ENCODE assay signal across 1 cellular context in the genomic region with DNA sequence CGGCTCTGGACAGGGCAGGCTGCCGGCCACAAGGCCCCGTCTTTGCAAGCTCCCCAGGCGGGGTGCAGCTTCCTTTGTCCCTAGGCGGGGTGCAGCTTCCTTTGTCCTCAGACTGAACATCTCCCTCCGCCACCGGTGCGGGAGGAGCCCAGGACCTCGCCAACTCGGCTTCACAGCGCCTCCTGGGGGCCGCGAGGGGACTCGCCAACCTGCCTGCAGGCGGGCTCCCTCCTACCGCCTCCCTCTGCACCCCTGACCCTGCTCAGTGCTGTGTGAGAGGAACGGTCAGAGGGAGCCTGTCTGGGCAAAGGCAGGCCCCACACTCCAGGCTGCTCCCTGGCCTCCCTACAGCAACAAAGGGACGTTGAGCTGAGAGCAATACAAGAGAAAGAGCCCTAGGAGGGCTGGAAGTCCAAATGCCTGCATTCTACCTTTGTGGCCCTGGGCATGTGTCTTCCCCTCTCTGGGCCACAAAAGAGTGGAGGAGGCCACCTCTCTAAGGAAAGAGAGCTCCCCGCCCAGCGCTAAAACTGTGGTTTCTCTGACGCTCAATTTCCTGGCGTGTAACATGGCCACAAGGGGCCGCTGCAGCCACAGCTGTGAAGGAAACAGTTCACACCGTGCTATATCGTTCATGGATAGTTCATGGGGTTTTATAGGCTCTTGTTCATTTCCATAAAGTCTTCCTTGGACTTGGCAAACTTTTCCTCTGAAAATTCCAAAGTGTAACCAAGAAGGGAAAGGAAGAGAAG.
A peak's percentile ranks its signal among the peaks of the same experiment; 100 is the strongest.
TF ChIP-seq lines count a peak whose summit lies in the region.

No MANE protein-coding gene starts in this region.

TF ChIP-seq in HepG2, 621 proteins besides CTCF, POLR2A, EP300 and RAD21 (continued from another document and continues in another):
- TF ChIP-seq KDM3A (CRISPR knock-in tag; IDR thresholded peaks at IDR 0.05; ENCODE audit: low read depth), result peak; percentile 89; the same call in 1 of the 2 replicates
- TF ChIP-seq MYNN (CRISPR knock-in tag; IDR thresholded peaks at IDR 0.05; ENCODE audit: low read depth), result no peak
- TF ChIP-seq, protein P1, sequence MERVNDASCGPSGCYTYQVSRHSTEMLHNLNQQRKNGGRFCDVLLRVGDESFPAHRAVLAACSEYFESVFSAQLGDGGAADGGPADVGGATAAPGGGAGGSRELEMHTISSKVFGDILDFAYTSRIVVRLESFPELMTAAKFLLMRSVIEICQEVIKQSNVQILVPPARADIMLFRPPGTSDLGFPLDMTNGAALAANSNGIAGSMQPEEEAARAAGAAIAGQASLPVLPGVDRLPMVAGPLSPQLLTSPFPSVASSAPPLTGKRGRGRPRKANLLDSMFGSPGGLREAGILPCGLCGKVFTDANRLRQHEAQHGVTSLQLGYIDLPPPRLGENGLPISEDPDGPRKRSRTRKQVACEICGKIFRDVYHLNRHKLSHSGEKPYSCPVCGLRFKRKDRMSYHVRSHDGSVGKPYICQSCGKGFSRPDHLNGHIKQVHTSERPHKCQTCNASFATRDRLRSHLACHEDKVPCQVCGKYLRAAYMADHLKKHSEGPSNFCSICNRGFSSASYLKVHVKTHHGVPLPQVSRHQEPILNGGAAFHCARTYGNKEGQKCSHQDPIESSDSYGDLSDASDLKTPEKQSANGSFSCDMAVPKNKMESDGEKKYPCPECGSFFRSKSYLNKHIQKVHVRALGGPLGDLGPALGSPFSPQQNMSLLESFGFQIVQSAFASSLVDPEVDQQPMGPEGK (CRISPR knock-in tag; IDR thresholded peaks at IDR 0.05), result no peak; the same call in 1 of the 2 replicates
- no peak for TF ChIP-seq JDP2 (CRISPR knock-in tag; IDR thresholded peaks at IDR 0.05; ENCODE audit: borderline replicate concordance)
- no peak for TF ChIP-seq SMYD3 (CRISPR knock-in tag; IDR thresholded peaks at IDR 0.05)
- TF ChIP-seq ZNF615 (CRISPR knock-in tag; IDR thresholded peaks at IDR 0.05; ENCODE audit: borderline replicate concordance), result no peak
- no peak for TF ChIP-seq SCMH1 (CRISPR knock-in tag; IDR thresholded peaks at IDR 0.05; ENCODE audit: borderline replicate concordance)
- no peak for TF ChIP-seq SAFB2 (CRISPR knock-in tag; IDR thresholded peaks at IDR 0.05; ENCODE audit: borderline replicate concordance, low read depth)
- TF ChIP-seq HOXD1 (CRISPR knock-in tag; IDR thresholded peaks at IDR 0.05), result no peak; the same call in 1 of the 2 replicates
- TF ChIP-seq, protein P2, sequence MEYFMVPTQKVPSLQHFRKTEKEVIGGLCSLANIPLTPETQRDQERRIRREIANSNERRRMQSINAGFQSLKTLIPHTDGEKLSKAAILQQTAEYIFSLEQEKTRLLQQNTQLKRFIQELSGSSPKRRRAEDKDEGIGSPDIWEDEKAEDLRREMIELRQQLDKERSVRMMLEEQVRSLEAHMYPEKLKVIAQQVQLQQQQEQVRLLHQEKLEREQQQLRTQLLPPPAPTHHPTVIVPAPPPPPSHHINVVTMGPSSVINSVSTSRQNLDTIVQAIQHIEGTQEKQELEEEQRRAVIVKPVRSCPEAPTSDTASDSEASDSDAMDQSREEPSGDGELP (IDR thresholded peaks at IDR 0.05; ENCODE audit: borderline replicate concordance, low read depth), result peak; percentile 79
- TF ChIP-seq ZNF160 (CRISPR knock-in tag; IDR thresholded peaks at IDR 0.05), result no peak
- TF ChIP-seq MEIS1 (CRISPR knock-in tag; IDR thresholded peaks at IDR 0.05; ENCODE audit: borderline replicate concordance), result peak; percentile 60; the same call in 1 of the 2 replicates
- TF ChIP-seq GLI4 (CRISPR knock-in tag; IDR thresholded peaks at IDR 0.05; ENCODE audit: borderline replicate concordance), result no peak
- no peak for TF ChIP-seq MZF1 (CRISPR knock-in tag; IDR thresholded peaks at IDR 0.05; ENCODE audit: borderline replicate concordance)
- TF ChIP-seq, protein P3, sequence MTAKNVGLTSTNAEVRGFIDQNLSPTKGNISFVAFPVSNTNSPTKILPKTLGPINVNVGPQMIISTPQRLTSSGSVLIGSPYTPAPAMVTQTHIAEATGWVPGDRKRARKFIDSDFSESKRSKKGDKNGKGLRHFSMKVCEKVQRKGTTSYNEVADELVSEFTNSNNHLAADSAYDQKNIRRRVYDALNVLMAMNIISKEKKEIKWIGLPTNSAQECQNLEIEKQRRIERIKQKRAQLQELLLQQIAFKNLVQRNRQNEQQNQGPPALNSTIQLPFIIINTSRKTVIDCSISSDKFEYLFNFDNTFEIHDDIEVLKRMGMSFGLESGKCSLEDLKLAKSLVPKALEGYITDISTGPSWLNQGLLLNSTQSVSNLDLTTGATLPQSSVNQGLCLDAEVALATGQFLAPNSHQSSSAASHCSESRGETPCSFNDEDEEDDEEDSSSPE (CRISPR knock-in tag; IDR thresholded peaks at IDR 0.05), result peak; percentile 51; the same call in 1 of the 2 replicates
- TF ChIP-seq KAT8 (CRISPR knock-in tag; IDR thresholded peaks at IDR 0.05), result peak; percentile 74
- TF ChIP-seq MBD4 (IDR thresholded peaks at IDR 0.05; ENCODE audit: borderline replicate concordance, low read length), result no peak
- no peak for TF ChIP-seq HOXA7 (CRISPR knock-in tag; IDR thresholded peaks at IDR 0.05)
- TF ChIP-seq ZNF747 (CRISPR knock-in tag; IDR thresholded peaks at IDR 0.05; ENCODE audit: borderline replicate concordance), result no peak
- TF ChIP-seq ZNF562 (CRISPR knock-in tag; IDR thresholded peaks at IDR 0.05; ENCODE audit: borderline replicate concordance), result no peak
- TF ChIP-seq, protein P4, sequence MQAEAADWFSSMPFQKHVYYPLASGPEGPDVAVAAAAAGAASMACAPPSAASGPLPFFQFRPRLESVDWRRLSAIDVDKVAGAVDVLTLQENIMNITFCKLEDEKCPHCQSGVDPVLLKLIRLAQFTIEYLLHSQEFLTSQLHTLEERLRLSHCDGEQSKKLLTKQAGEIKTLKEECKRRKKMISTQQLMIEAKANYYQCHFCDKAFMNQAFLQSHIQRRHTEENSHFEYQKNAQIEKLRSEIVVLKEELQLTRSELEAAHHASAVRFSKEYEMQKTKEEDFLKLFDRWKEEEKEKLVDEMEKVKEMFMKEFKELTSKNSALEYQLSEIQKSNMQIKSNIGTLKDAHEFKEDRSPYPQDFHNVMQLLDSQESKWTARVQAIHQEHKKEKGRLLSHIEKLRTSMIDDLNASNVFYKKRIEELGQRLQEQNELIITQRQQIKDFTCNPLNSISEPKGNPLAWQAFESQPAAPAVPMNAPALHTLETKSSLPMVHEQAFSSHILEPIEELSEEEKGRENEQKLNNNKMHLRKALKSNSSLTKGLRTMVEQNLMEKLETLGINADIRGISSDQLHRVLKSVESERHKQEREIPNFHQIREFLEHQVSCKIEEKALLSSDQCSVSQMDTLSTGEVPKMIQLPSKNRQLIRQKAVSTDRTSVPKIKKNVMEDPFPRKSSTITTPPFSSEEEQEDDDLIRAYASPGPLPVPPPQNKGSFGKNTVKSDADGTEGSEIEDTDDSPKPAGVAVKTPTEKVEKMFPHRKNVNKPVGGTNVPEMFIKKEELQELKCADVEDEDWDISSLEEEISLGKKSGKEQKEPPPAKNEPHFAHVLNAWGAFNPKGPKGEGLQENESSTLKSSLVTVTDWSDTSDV (CRISPR knock-in tag; IDR thresholded peaks at IDR 0.05), result no peak
- no peak for TF ChIP-seq ZNF367 (CRISPR knock-in tag; IDR thresholded peaks at IDR 0.05; ENCODE audit: borderline replicate concordance)
- TF ChIP-seq, protein P5, sequence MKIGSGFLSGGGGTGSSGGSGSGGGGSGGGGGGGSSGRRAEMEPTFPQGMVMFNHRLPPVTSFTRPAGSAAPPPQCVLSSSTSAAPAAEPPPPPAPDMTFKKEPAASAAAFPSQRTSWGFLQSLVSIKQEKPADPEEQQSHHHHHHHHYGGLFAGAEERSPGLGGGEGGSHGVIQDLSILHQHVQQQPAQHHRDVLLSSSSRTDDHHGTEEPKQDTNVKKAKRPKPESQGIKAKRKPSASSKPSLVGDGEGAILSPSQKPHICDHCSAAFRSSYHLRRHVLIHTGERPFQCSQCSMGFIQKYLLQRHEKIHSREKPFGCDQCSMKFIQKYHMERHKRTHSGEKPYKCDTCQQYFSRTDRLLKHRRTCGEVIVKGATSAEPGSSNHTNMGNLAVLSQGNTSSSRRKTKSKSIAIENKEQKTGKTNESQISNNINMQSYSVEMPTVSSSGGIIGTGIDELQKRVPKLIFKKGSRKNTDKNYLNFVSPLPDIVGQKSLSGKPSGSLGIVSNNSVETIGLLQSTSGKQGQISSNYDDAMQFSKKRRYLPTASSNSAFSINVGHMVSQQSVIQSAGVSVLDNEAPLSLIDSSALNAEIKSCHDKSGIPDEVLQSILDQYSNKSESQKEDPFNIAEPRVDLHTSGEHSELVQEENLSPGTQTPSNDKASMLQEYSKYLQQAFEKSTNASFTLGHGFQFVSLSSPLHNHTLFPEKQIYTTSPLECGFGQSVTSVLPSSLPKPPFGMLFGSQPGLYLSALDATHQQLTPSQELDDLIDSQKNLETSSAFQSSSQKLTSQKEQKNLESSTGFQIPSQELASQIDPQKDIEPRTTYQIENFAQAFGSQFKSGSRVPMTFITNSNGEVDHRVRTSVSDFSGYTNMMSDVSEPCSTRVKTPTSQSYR (CRISPR knock-in tag; IDR thresholded peaks at IDR 0.05; ENCODE audit: borderline replicate concordance), result no peak
- no peak for TF ChIP-seq ZFP41 (CRISPR knock-in tag; IDR thresholded peaks at IDR 0.05; ENCODE audit: borderline replicate concordance)
- TF ChIP-seq, protein P6, sequence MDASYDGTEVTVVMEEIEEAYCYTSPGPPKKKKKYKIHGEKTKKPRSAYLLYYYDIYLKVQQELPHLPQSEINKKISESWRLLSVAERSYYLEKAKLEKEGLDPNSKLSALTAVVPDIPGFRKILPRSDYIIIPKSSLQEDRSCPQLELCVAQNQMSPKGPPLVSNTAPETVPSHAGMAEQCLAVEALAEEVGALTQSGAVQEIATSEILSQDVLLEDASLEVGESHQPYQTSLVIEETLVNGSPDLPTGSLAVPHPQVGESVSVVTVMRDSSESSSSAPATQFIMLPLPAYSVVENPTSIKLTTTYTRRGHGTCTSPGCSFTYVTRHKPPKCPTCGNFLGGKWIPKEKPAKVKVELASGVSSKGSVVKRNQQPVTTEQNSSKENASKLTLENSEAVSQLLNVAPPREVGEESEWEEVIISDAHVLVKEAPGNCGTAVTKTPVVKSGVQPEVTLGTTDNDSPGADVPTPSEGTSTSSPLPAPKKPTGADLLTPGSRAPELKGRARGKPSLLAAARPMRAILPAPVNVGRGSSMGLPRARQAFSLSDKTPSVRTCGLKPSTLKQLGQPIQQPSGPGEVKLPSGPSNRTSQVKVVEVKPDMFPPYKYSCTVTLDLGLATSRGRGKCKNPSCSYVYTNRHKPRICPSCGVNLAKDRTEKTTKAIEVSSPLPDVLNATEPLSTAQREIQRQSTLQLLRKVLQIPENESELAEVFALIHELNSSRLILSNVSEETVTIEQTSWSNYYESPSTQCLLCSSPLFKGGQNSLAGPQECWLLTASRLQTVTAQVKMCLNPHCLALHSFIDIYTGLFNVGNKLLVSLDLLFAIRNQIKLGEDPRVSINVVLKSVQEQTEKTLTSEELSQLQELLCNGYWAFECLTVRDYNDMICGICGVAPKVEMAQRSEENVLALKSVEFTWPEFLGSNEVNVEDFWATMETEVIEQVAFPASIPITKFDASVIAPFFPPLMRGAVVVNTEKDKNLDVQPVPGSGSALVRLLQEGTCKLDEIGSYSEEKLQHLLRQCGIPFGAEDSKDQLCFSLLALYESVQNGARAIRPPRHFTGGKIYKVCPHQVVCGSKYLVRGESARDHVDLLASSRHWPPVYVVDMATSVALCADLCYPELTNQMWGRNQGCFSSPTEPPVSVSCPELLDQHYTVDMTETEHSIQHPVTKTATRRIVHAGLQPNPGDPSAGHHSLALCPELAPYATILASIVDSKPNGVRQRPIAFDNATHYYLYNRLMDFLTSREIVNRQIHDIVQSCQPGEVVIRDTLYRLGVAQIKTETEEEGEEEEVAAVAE (CRISPR knock-in tag; IDR thresholded peaks at IDR 0.05; ENCODE audit: borderline replicate concordance), result no peak
- TF ChIP-seq PITX1 (CRISPR knock-in tag; IDR thresholded peaks at IDR 0.05), result peak; percentile 72
- TF ChIP-seq ZNF652 (CRISPR knock-in tag; IDR thresholded peaks at IDR 0.05; ENCODE audit: borderline replicate concordance, low read depth), result no peak
- peak; percentile 62 for TF ChIP-seq GABPB1 (CRISPR knock-in tag; IDR thresholded peaks at IDR 0.05)
- TF ChIP-seq, protein P7, sequence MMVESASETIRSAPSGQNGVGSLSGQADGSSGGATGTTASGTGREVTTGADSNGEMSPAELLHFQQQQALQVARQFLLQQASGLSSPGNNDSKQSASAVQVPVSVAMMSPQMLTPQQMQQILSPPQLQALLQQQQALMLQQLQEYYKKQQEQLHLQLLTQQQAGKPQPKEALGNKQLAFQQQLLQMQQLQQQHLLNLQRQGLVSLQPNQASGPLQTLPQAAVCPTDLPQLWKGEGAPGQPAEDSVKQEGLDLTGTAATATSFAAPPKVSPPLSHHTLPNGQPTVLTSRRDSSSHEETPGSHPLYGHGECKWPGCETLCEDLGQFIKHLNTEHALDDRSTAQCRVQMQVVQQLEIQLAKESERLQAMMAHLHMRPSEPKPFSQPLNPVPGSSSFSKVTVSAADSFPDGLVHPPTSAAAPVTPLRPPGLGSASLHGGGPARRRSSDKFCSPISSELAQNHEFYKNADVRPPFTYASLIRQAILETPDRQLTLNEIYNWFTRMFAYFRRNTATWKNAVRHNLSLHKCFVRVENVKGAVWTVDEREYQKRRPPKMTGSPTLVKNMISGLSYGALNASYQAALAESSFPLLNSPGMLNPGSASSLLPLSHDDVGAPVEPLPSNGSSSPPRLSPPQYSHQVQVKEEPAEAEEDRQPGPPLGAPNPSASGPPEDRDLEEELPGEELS (CRISPR knock-in tag; IDR thresholded peaks at IDR 0.05), result no peak
- no peak; the same call in 1 of the 2 replicates for TF ChIP-seq HMG20B (CRISPR knock-in tag; conservative IDR thresholded peaks at IDR 0.05)
- peak; percentile 89 for TF ChIP-seq ZNF292 (CRISPR knock-in tag; IDR thresholded peaks at IDR 0.05; ENCODE audit: borderline replicate concordance, low read depth)
- TF ChIP-seq, protein P8, sequence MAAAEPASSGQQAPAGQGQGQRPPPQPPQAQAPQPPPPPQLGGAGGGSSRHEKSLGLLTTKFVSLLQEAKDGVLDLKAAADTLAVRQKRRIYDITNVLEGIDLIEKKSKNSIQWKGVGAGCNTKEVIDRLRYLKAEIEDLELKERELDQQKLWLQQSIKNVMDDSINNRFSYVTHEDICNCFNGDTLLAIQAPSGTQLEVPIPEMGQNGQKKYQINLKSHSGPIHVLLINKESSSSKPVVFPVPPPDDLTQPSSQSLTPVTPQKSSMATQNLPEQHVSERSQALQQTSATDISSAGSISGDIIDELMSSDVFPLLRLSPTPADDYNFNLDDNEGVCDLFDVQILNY (CRISPR knock-in tag; conservative IDR thresholded peaks at IDR 0.05), result no peak
- no peak for TF ChIP-seq ZC3H13 (CRISPR knock-in tag; IDR thresholded peaks at IDR 0.05)
- TF ChIP-seq ZIK1 (CRISPR knock-in tag; IDR thresholded peaks at IDR 0.05; ENCODE audit: borderline replicate concordance, low read depth), result peak; percentile 88; the same call in 1 of the 2 replicates
- TF ChIP-seq JUNB (CRISPR knock-in tag; IDR thresholded peaks at IDR 0.05; ENCODE audit: borderline replicate concordance), result no peak
- TF ChIP-seq ZNF737 (CRISPR knock-in tag; IDR thresholded peaks at IDR 0.05; ENCODE audit: borderline replicate concordance), result no peak
- TF ChIP-seq, protein P9, sequence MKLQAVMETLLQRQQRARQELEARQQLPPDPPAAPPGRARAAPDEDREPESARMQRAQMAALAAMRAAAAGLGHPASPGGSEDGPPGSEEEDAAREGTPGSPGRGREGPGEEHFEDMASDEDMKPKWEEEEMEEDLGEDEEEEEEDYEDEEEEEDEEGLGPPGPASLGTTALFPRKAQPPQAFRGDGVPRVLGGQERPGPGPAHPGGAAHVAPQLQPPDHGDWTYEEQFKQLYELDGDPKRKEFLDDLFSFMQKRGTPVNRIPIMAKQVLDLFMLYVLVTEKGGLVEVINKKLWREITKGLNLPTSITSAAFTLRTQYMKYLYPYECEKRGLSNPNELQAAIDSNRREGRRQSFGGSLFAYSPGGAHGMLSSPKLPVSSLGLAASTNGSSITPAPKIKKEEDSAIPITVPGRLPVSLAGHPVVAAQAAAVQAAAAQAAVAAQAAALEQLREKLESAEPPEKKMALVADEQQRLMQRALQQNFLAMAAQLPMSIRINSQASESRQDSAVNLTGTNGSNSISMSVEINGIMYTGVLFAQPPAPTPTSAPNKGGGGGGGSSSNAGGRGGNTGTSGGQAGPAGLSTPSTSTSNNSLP (IDR thresholded peaks at IDR 0.05; ENCODE audit: low read depth, low read length), result no peak; the same call in 1 of the 2 replicates
